ENCODE assay signal across 1 cellular context in the genomic region with DNA sequence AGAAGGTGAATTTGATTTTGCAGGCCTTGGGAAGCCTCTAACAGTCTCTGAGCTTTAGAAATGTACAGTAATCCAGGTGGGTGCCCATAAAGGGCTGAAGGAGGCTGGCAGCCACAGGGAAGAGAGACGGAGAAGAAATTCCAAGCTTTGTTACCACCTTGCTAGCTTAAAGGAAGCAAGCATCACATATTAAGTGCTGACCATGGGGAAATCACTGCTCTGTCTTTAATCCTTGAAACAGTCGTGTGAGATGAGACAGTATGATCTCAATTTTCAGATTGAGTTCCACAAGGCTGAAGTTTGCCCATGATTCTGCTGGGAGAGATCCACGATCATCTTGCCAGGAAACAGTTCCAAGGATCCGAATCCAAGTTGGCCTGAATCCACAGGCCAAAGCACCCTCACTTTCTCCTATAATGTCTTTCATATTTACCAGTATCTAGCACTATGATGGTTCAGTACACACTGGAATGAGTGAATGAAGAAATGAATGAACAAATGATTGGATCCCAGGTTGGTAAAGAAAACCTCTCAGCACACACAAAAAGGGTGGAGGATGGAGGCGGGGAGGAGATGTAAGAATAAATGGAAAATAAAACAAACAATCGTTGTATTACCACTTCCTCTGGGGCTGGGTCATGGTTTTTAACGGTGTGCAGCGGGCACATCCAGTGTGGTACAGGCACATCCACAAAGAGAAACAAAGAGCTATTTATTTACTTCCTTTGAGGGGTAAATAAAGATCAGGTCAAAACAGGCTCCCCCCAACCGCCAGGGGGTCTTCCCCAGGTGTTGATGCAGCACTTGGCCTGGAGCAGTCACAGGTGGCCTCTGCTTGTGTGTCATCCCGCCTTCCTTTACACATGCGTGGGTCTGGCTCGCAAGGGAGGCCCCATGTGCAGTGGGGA.
TF ChIP-seq lines count a peak whose summit lies in the region.

No MANE protein-coding gene starts in this region.

TF ChIP-seq in GM12878, 131 proteins besides CTCF, POLR2A, EP300 and RAD21:
- TF ChIP-seq, protein P1, sequence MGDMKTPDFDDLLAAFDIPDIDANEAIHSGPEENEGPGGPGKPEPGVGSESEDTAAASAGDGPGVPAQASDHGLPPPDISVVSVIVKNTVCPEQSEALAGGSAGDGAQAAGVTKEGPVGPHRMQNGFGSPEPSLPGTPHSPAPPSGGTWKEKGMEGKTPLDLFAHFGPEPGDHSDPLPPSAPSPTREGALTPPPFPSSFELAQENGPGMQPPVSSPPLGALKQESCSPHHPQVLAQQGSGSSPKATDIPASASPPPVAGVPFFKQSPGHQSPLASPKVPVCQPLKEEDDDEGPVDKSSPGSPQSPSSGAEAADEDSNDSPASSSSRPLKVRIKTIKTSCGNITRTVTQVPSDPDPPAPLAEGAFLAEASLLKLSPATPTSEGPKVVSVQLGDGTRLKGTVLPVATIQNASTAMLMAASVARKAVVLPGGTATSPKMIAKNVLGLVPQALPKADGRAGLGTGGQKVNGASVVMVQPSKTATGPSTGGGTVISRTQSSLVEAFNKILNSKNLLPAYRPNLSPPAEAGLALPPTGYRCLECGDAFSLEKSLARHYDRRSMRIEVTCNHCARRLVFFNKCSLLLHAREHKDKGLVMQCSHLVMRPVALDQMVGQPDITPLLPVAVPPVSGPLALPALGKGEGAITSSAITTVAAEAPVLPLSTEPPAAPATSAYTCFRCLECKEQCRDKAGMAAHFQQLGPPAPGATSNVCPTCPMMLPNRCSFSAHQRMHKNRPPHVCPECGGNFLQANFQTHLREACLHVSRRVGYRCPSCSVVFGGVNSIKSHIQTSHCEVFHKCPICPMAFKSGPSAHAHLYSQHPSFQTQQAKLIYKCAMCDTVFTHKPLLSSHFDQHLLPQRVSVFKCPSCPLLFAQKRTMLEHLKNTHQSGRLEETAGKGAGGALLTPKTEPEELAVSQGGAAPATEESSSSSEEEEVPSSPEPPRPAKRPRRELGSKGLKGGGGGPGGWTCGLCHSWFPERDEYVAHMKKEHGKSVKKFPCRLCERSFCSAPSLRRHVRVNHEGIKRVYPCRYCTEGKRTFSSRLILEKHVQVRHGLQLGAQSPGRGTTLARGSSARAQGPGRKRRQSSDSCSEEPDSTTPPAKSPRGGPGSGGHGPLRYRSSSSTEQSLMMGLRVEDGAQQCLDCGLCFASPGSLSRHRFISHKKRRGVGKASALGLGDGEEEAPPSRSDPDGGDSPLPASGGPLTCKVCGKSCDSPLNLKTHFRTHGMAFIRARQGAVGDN (IDR thresholded peaks at IDR 0.05) = peak; percentile 51; the same call in 1 of the 2 replicates
- TF ChIP-seq TCF3 (IDR thresholded peaks at IDR 0.05; ENCODE audit: borderline replicate concordance, insufficient read depth, low read depth, low read length) (peak; percentile 82; the same call in 1 of the 2 replicates), MTA2 (IDR thresholded peaks at IDR 0.05; ENCODE audit: low read depth) (peak; percentile 21; the same call in 1 of the 2 replicates), SREBF2 (IDR thresholded peaks at IDR 0.05; ENCODE audit: low read length) (no peak), ZNF24 (IDR thresholded peaks at IDR 0.05) (peak; percentile 97), SPI1 (IDR thresholded peaks at IDR 0.05; ENCODE audit: borderline replicate concordance, insufficient read depth, low read depth, low read length) (peak; percentile 40; the same call in 1 of the 2 replicates), SRF (IDR thresholded peaks at IDR 0.05; ENCODE audit: low read depth in 2 of 2, low read length in 2 of 2) (no peak), BHLHE40 (IDR thresholded peaks at IDR 0.05; ENCODE audit: borderline replicate concordance in 1 of 2, low read depth in 2 of 2, low read length in 1 of 2) (peak in 1 of 2 experiments; percentile 35; a peak in 1 of 4 replicates), IKZF2 (IDR thresholded peaks at IDR 0.05) (peak in 1 of 2 experiments; percentile 45; a peak in 1 of 4 replicates), GATAD2B (conservative IDR thresholded peaks at IDR 0.05; ENCODE audit: low read depth) (no peak), EED (IDR thresholded peaks at IDR 0.05; ENCODE audit: low read depth) (peak; percentile 42; the same call in 1 of the 2 replicates), NR2C1 (IDR thresholded peaks at IDR 0.05) (no peak), MEF2A (IDR thresholded peaks at IDR 0.05; ENCODE audit: insufficient read depth, low read depth, low read length) (peak; percentile 56; the same call in 1 of the 2 replicates), CREM (IDR thresholded peaks at IDR 0.05; ENCODE audit: low read depth) (peak; percentile 31; the same call in 1 of the 2 replicates), RUNX3 (IDR thresholded peaks at IDR 0.05; ENCODE audit: low read length) (peak; percentile 72), TCF12 (IDR thresholded peaks at IDR 0.05; ENCODE audit: low read depth, low read length) (peak; percentile 75), PAX5 (IDR thresholded peaks at IDR 0.05; ENCODE audit: borderline replicate concordance, low read depth, low read length) (0 out of 2 replicates have a peak, but pooled peaks have one; percentile 5), ASH2L (IDR thresholded peaks at IDR 0.05; ENCODE audit: borderline replicate concordance, low read depth) (no peak), TBL1XR1 (IDR thresholded peaks at IDR 0.05; ENCODE audit: low read depth, low read length) (no peak), RB1 (IDR thresholded peaks at IDR 0.05; ENCODE audit: borderline replicate concordance) (no peak)
- TF ChIP-seq, protein P2, sequence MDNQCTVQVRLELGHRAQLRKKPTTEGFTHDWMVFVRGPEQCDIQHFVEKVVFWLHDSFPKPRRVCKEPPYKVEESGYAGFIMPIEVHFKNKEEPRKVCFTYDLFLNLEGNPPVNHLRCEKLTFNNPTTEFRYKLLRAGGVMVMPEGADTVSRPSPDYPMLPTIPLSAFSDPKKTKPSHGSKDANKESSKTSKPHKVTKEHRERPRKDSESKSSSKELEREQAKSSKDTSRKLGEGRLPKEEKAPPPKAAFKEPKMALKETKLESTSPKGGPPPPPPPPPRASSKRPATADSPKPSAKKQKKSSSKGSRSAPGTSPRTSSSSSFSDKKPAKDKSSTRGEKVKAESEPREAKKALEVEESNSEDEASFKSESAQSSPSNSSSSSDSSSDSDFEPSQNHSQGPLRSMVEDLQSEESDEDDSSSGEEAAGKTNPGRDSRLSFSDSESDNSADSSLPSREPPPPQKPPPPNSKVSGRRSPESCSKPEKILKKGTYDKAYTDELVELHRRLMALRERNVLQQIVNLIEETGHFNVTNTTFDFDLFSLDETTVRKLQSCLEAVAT (IDR thresholded peaks at IDR 0.05) = 0 out of 2 replicates have a peak, but pooled peaks have one; percentile 17
- TF ChIP-seq, protein P3, sequence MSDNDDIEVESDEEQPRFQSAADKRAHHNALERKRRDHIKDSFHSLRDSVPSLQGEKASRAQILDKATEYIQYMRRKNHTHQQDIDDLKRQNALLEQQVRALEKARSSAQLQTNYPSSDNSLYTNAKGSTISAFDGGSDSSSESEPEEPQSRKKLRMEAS (IDR thresholded peaks at IDR 0.05; ENCODE audit: low read depth, low read length) = peak; percentile 50; the same call in 1 of the 2 replicates
